In the genomic region with DNA sequence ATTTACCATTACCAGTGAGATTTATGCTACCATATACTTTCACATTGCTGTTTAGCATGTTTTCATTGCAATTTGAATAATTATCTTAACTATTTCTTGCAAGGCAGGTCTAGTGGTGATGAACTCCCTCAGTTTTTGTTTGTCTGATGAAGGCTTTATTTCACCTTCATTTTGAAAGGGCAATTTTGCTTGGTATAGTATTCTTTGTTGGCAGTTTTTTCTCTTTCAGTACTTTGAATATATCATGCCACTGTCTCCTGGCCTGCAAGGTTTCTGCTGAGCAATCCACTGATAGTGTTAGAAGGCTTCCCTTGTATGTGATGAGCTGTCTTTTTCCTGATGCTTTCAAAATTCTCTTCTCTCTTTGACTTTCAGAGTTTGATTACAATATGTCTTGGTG, we compare ENCODE assay signal across 8 cellular contexts.
"Had no signal": no experiment of that assay in that cellular context is flagged by ENCODE, and none has a peak within 500 bp of the region (broad histone marks: within the 10 kb centered on the region; RNA-seq: fewer than 3 reads in every experiment).

No MANE protein-coding gene starts in this region.

- ATAC-seq: GM12878 had no signal

- DNase-seq: GDM1, GF-D8 had no signal

- H3K4me3 ChIP-seq: GM12878 had no signal

- FAIRE-seq: G401.6, GM12878, GM12891, GM12892, GM18507, GM19239 had no signal
